Comparison of ENCODE assay signal across 23 cellular contexts in the genomic region with DNA sequence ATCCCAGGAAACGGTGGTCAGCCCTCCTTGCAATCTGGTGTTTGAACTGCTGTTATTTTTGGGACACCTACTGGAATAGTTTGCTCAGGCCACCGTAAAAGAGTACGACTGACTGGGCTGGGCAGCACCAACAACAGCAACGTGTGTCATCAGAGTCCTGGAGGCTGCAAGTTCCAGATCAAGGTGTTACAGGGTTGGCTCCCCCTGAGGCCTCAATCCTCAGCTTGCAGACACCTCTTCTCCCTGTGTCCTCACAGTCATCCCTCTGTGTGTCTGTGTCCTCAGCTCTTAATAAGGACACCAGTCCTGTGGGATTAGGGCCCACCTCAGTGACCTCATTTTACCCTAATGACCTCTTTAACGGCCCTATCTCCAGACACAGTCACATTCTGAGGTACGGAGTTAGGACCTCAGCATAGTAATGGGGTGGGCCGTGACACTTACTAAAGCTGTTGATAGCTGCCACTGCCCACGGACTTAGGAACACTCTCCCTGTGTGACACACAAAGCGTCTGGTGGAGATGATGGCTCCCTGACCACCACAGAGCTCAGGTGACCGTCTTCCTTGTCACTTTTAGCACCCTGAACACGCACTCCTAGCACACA. TPM values are rescaled to one million over a fixed set of nuclear protein-coding genes. Genes with fewer than 3 reads are reported as not detected.
DNase-seq lines count a peak whose midpoint lies in the region; ATAC-seq and TF ChIP-seq lines count a peak whose summit lies in the region.
"Had no signal": no experiment of that assay in that cellular context is flagged by ENCODE, and none has a peak within 500 bp of the region (broad histone marks: within the 10 kb centered on the region; RNA-seq: fewer than 3 reads in every experiment).

No MANE protein-coding gene starts in this region.

- peaks cover 9% of the 10 kb centered on the region for H3K9me3 Mint-ChIP-seq in activated CD8-positive, alpha-beta T cell treated with anti-CD3 and anti-CD28 coated beads for 36 hours

- no peaks in the 10 kb centered on the region for H3K9me3 ChIP-seq in Karpas-422 (ENCODE audit: low read length)
- no peaks in the 10 kb centered on the region for H3K9me3 ChIP-seq in WERI-Rb-1 (ENCODE audit: severe bottlenecking)
- no peaks in the 10 kb centered on the region for H3K9me3 ChIP-seq in neuronal stem cell (replicated peaks in 1 of 2; ENCODE audit: control insufficient read depth in 2 of 2, insufficient read depth in 1 of 2, low read depth in 1 of 2, low read length in 2 of 2)
- H3K9me3 ChIP-seq in right cardiac atrium (ENCODE audit: control insufficient read depth, low read length), result no peaks in the 10 kb centered on the region

- no peak overlapping the region for H3K4ac ChIP-seq in neuronal stem cell (ENCODE audit: low read length)

- peak overlapping the region; percentile 3 for H4K8ac ChIP-seq in neuronal stem cell (ENCODE audit: low read depth, low read length)

- peak; percentile 12 for DNase-seq in Karpas-422
- peak; percentile 39 for DNase-seq in WERI-Rb-1
- DNase-seq in neuronal stem cell (ENCODE audit: low spot score), result no peak
- no peak for DNase-seq in activated CD8-positive, alpha-beta T cell treated with anti-CD3 and anti-CD28 coated beads for 36 hours
- no peak for DNase-seq in right cardiac atrium
- no peak for DNase-seq in NCI-H187 (lab: John Stamatoyannopoulos, UW)
- DNase-seq in NCI-H2107 treated with DMSO at 0.1 percent for 48 hours (lab: John Stamatoyannopoulos, UW; ENCODE audit: unreplicated experiment), result no peak
- DNase-seq: C1 segment of cervical spinal cord; Calu3; CD4-positive, alpha-beta memory T cell; COR-L47; DMS53; DMS79 treated with DMSO at 0.1 percent for 48 hours; GF-D8; H9 had no signal

- no peak overlapping the region for H3K4me3 Mint-ChIP-seq in activated CD8-positive, alpha-beta T cell treated with anti-CD3 and anti-CD28 coated beads for 36 hours
- H3K4me3 Mint-ChIP-seq: CD4-positive, alpha-beta memory T cell; GM23338; H9 had no signal

- intact Hi-C loops in activated CD8-positive, alpha-beta T cell treated with anti-CD3 and anti-CD28 coated beads for 36 hours (cut with micrococcal nuclease), result no loop called here
- intact Hi-C loops in right cardiac atrium (cut with DNase I), result no loop called here

- H2AK5ac ChIP-seq in neuronal stem cell (ENCODE audit: low read depth, low read length), result no peak overlapping the region

- no peak overlapping the region for H3K18ac ChIP-seq in neuronal stem cell (ENCODE audit: low read length)

- H3K4me1 Mint-ChIP-seq in activated CD8-positive, alpha-beta T cell treated with anti-CD3 and anti-CD28 coated beads for 36 hours (ENCODE audit: low read depth), result no peaks in the 10 kb centered on the region
- H3K4me1 Mint-ChIP-seq: CD4-positive, alpha-beta memory T cell; GM23338; H9 had no signal

- H3K4me3 ChIP-seq in Karpas-422 (ENCODE audit: low read length) (no peak overlapping the region), WERI-Rb-1 (ENCODE audit: low read depth, low read length) (no peak overlapping the region), neuronal stem cell (ENCODE audit: low read length in 2 of 2) (no peak overlapping the region), right cardiac atrium (ENCODE audit: low read length) (no peak overlapping the region)
- H3K4me3 ChIP-seq: GM23338 had no signal

- no peaks in the 10 kb centered on the region for H3K36me3 Mint-ChIP-seq in activated CD8-positive, alpha-beta T cell treated with anti-CD3 and anti-CD28 coated beads for 36 hours (ENCODE audit: low read depth)

- no peak overlapping the region for H2BK120ac ChIP-seq in neuronal stem cell (ENCODE audit: low read depth, low read length)

- H3K79me1 ChIP-seq in neuronal stem cell (ENCODE audit: low read depth, low read length), result no peaks in the 10 kb centered on the region

- H3K79me2 ChIP-seq in Karpas-422 (ENCODE audit: low read length), result no peaks in the 10 kb centered on the region

- no peaks in the 10 kb centered on the region for H3K9me2 ChIP-seq in Karpas-422 (replicated peaks; ENCODE audit: insufficient read depth, low read length)

- H3K4me2 ChIP-seq in Karpas-422 (ENCODE audit: low read depth, low read length, poor library complexity, severe bottlenecking) (no peak overlapping the region), neuronal stem cell (ENCODE audit: insufficient read depth, low read length, poor library complexity, severe bottlenecking) (no peak overlapping the region)
- H3K4me2 ChIP-seq: GM23338 had no signal

- no peak for ATAC-seq in activated CD8-positive, alpha-beta T cell treated with anti-CD3 and anti-CD28 coated beads for 36 hours
- ATAC-seq in right cardiac atrium, result no peak
- ATAC-seq: GM23338, HCT116 had no signal

- H3K23ac ChIP-seq in neuronal stem cell (ENCODE audit: low read depth, low read length, poor library complexity), result no peak overlapping the region

- H4K91ac ChIP-seq in neuronal stem cell (ENCODE audit: low read depth, low read length, poor library complexity), result no peak overlapping the region

- no peak overlapping the region for H2BK15ac ChIP-seq in neuronal stem cell (ENCODE audit: low read length)

- H2AFZ ChIP-seq in Karpas-422 (ENCODE audit: low read length), result no peak overlapping the region
- no peak overlapping the region for H2AFZ ChIP-seq in neuronal stem cell (ENCODE audit: low read length)
- H2AFZ ChIP-seq: GM23338 had no signal

- H3K4me1 ChIP-seq in Karpas-422 (ENCODE audit: low read length) (no peaks in the 10 kb centered on the region), neuronal stem cell (ENCODE audit: control insufficient read depth in 2 of 2, insufficient read depth in 1 of 2, low read depth in 1 of 2, low read length in 2 of 2) (no peaks in the 10 kb centered on the region), right cardiac atrium (ENCODE audit: control insufficient read depth, insufficient read depth, low read length) (no peaks in the 10 kb centered on the region)

- CTCF ChIA-PET in activated CD8-positive, alpha-beta T cell treated with anti-CD3 and anti-CD28 coated beads for 36 hours (lab: Charles Lee), result interaction anchor here (0.6 to 1.5 kb wide), 2 partner anchors 19 to 198 kb away, joined by 3 to 4 read pairs; no protein-coding TSS in a partner anchor

- H3K9ac ChIP-seq in Karpas-422 (ENCODE audit: low read length), result no peak overlapping the region
- H3K9ac ChIP-seq in neuronal stem cell (ENCODE audit: low read depth, low read length, poor library complexity), result no peak overlapping the region

- POLR2A ChIA-PET in activated CD8-positive, alpha-beta T cell treated with anti-CD3 and anti-CD28 coated beads for 36 hours (lab: Charles Lee), result no interaction called here

- peaks cover 11% of the 10 kb centered on the region for H3K27me3 Mint-ChIP-seq in activated CD8-positive, alpha-beta T cell treated with anti-CD3 and anti-CD28 coated beads for 36 hours

- no peaks in the 10 kb centered on the region for H4K20me1 ChIP-seq in Karpas-422 (ENCODE audit: insufficient read depth, low read depth, low read length)

- TF ChIP-seq CTCF in WERI-Rb-1 (IDR thresholded peaks at IDR 0.05; ENCODE audit: low read depth, low read length), result no peak
- no peak for TF ChIP-seq CTCF in activated CD8-positive, alpha-beta T cell treated with anti-CD3 and anti-CD28 coated beads for 36 hours (IDR thresholded peaks at IDR 0.05)

- no peaks in the 10 kb centered on the region for H3K27me3 ChIP-seq in Karpas-422 (ENCODE audit: low read length)
- no peaks in the 10 kb centered on the region for H3K27me3 ChIP-seq in WERI-Rb-1 (ENCODE audit: insufficient read depth, low read depth, severe bottlenecking)
- peaks cover 0 to 26% (median 0%) of the 10 kb centered on the region in 3 experiments for H3K27me3 ChIP-seq in neuronal stem cell (ENCODE audit: control insufficient read depth in 3 of 3, insufficient read depth in 3 of 3, low read depth in 1 of 3, low read length in 3 of 3)
- no peaks in the 10 kb centered on the region for H3K27me3 ChIP-seq in right cardiac atrium (ENCODE audit: control insufficient read depth, insufficient read depth)

- H3K36me3 ChIP-seq in Karpas-422 (ENCODE audit: insufficient read depth, low read length) (no peaks in the 10 kb centered on the region), WERI-Rb-1 (no peaks in the 10 kb centered on the region), neuronal stem cell (replicated peaks in 1 of 2; ENCODE audit: control insufficient read depth in 2 of 2, insufficient read depth in 2 of 2, low read length in 2 of 2) (no peaks in the 10 kb centered on the region)

- H2BK5ac ChIP-seq in neuronal stem cell (ENCODE audit: low read length), result no peak overlapping the region

- H3K27ac ChIP-seq in Karpas-422 (ENCODE audit: low read length) (no peak overlapping the region), WERI-Rb-1 (peak overlapping the region; percentile 26; the same call in 1 of the 2 replicates), neuronal stem cell (replicated peaks; ENCODE audit: low read length) (no peak overlapping the region), right cardiac atrium (ENCODE audit: low read length) (no peak overlapping the region)

- WGBS in neuronal stem cell (ENCODE audit: extremely low coverage in 2 of 2, insufficient read length in 2 of 2, insufficient replicate concordance in 1 of 2), 2 donors, result no CpG with 5 or more reads among the region's 11 CpGs
- 45% methylated on average over 11 of the region's 11 CpGs for WGBS in right cardiac atrium

- H2BK12ac ChIP-seq in neuronal stem cell (ENCODE audit: low read length), result no peak overlapping the region

- H3K27ac Mint-ChIP-seq in activated CD8-positive, alpha-beta T cell treated with anti-CD3 and anti-CD28 coated beads for 36 hours, result no peak overlapping the region
- H3K27ac Mint-ChIP-seq: CD4-positive, alpha-beta memory T cell; GM23338; H9 had no signal

- no peak overlapping the region for H3K14ac ChIP-seq in neuronal stem cell (ENCODE audit: low read length)

RNA-seq across cellular contexts. Expression of a gene that starts 16.8 kb away (rescaled TPM):
- not detected in 2 replicates for total RNA-seq in Karpas-422 (2014; rRNA removed; shearing (Covaris generic); ENCODE audit: low replicate concordance)
- 0.03 TPM for polyA plus RNA-seq in neuronal stem cell (2013, experiment 1 of 2)
- not detected for polyA plus RNA-seq in neuronal stem cell (2013, experiment 2 of 2)
- total RNA-seq in activated CD8-positive, alpha-beta T cell treated with anti-CD3 and anti-CD28 coated beads for 36 hours, result not detected
- total RNA-seq in right cardiac atrium, result not detected
- not detected for polyA plus RNA-seq in right cardiac atrium
- total RNA-seq: A172; A673; Calu3; CD4-positive, alpha-beta memory T cell; Daoy; G401; GM23338; H4; H9 had no signal
- polyA plus RNA-seq: BJ; CD4-positive, alpha-beta memory T cell; GM23338 had no signal

RNA-seq across cellular contexts. Expression of a gene that starts 40.6 kb away (rescaled TPM):
- total RNA-seq in Karpas-422 (2014; rRNA removed; shearing (Covaris generic); ENCODE audit: low replicate concordance), result not detected in 2 replicates
- polyA plus RNA-seq in neuronal stem cell (2013, experiment 1 of 2), result 0.85 TPM
- polyA plus RNA-seq in neuronal stem cell (2013, experiment 2 of 2), result 0.83 TPM
- total RNA-seq in activated CD8-positive, alpha-beta T cell treated with anti-CD3 and anti-CD28 coated beads for 36 hours, result not detected
- total RNA-seq in right cardiac atrium, result not detected
- polyA plus RNA-seq in right cardiac atrium, result not detected
- total RNA-seq: A172; A673; Calu3; CD4-positive, alpha-beta memory T cell; Daoy; G401; GM23338; H4 had no signal
- polyA plus RNA-seq: BJ; CD4-positive, alpha-beta memory T cell; GM23338 had no signal

Comparison
In these comparisons a context has a peak if more than half of its experiments do, and no peak if none do; other contexts are left out.
1. DNase-seq: peak in Karpas-422 (single experiment) and WERI-Rb-1 (single experiment); none in neuronal stem cell (single experiment), activated CD8-positive, alpha-beta T cell treated with anti-CD3 and anti-CD28 coated beads for 36 hours (single experiment), right cardiac atrium (0 of 3), NCI-H187 (0 of 2) and NCI-H2107 treated with DMSO at 0.1 percent for 48 hours (single experiment).